ENCODE assay signal across 1 cellular context in genomic region chr10:110361800-110362456, GRCh38.
TF ChIP-seq lines count a peak whose summit lies in the region.

No MANE protein-coding gene starts in this region.

TF ChIP-seq in GM12878, 131 proteins besides CTCF, POLR2A, EP300 and RAD21 (continued from another document):
- TF ChIP-seq ZBTB4 (CRISPR knock-in tag; IDR thresholded peaks at IDR 0.05) (no peak), EED (IDR thresholded peaks at IDR 0.05; ENCODE audit: low read depth) (0 out of 2 replicates have a peak, but pooled peaks have one; percentile 10), SIX5 (IDR thresholded peaks at IDR 0.05; ENCODE audit: low read depth, low read length, severe bottlenecking) (no peak)
